In genomic region chr11:95915051-95915450, GRCh38 we compare ENCODE assay signal across 18 cellular contexts.
"Had no signal": no experiment of that assay in that cellular context is flagged by ENCODE, and none has a peak within 500 bp of the region (broad histone marks: within the 10 kb centered on the region; RNA-seq: fewer than 3 reads in every experiment).

No MANE protein-coding gene starts in this region.

- ATAC-seq: activated CD4-positive, alpha-beta T cell treated with anti-CD3 and anti-CD28 coated beads for 36 hours; activated T-cell treated with anti-CD3 and anti-CD28 coated beads, Interleukin-2, amount 50 U/mL, for 4 hours; natural killer cell treated with Interleukin-12 subunit alpha and Interleukin-12 subunit beta and Interleukin-15 and Interleukin-18, amount 100 ng/mL, for 72 hours; stimulated activated naive CD8-positive, alpha-beta T cell treated with anti-CD3 and anti-CD28 coated beads, Interleukin-15, Interleukin-2, amounts not matched to agents 100 U/mL and 50 U/mL, for 24 hours had no signal

- H3K36me3 ChIP-seq: adrenal gland, cardiac muscle cell, transverse colon had no signal

- H3K4me3 ChIP-seq: adrenal gland, cardiac muscle cell, lung, transverse colon had no signal

- H3K27me3 ChIP-seq: adrenal gland, cardiac muscle cell, transverse colon had no signal

- H3K9me3 ChIP-seq: adrenal gland, transverse colon had no signal

- DNase-seq: activated B cell treated with CpG ODN at 0.5 μM for 24 hours; activated CD4-positive, alpha-beta T cell treated with anti-CD3 and anti-CD28 coated beads for 36 hours; activated CD4-positive, alpha-beta T cell treated with anti-CD3 and anti-CD28 coated beads, Interleukin-2, amount 50 U/mL, for 4 hours; activated CD8-positive, alpha-beta memory T cell treated with anti-CD3 and anti-CD28 coated beads for 24 hours; activated CD8-positive, alpha-beta memory T cell treated with anti-CD3 and anti-CD28 coated beads, Interleukin-2, amount 50 U/mL, for 4 hours; activated naive CD4-positive, alpha-beta T cell; activated T-cell treated with anti-CD3 and anti-CD28 coated beads, Interleukin-2, amount 50 U/mL, for 4 hours; adrenal gland; dermis blood vessel endothelial cell; effector memory CD4-positive, alpha-beta T cell; retina; stimulated activated CD4-positive, alpha-beta T cell treated with anti-CD3 and anti-CD28 coated beads, Interleukin-4, amount 100 ng/mL, for 24 hours; stimulated activated naive CD8-positive, alpha-beta T cell treated with anti-CD3 and anti-CD28 coated beads, Interleukin-15, Interleukin-2, amounts not matched to agents 100 U/mL and 50 U/mL, for 24 hours; T1000; transverse colon had no signal

- H3K27ac ChIP-seq: adrenal gland, cardiac muscle cell, transverse colon had no signal
